Comparison of ENCODE assay signal across 16 cellular contexts in the genomic region with DNA sequence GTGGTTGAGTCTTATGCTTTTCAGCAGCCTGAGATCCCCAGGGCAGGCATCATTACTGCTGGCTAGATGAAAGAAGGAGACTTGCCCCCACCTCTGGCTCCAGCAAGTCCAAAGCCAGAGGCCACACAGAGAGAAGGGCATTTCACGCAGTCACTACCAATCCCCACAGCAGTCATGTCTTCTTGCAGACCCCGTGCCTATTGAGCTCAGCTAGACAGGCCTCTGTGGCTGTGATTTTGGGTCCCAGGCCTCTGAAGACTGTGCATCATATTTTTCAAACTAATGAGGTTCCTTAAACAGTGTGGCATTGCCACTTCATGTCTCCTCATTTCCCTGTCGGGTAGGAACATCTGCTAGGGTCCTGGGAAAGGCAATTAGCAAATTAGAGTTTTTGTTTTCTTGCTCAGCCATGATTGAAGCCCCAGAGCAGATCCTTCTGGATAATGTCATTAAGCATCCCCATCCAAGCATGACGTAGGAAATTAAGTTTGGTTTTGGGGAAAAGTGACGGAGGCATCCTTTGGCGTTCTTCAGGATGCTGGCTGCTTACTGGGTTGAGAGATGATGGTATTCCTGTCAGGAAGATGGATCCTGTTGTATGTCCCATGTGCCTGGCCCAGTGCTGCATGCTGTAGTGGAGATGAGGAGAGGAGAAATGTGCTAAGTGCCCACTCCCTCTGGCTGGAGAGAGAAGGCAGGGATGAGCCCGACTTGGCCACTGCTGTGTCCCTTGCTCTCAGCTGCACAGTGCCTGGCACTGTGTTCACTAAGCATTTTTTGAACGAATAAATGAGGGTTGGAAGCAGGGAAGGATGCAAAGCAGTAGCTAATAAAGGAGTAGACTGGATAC. TPM values are rescaled to one million over a fixed set of nuclear protein-coding genes. Genes with fewer than 3 reads are reported as not detected.
DNase-seq lines count a peak whose midpoint lies in the region; ATAC-seq and TF ChIP-seq lines count a peak whose summit lies in the region.
"Had no signal": no experiment of that assay in that cellular context is flagged by ENCODE, and none has a peak within 500 bp of the region (broad histone marks: within the 10 kb centered on the region; RNA-seq: fewer than 3 reads in every experiment).

No MANE protein-coding gene starts in this region.

- TF ChIP-seq CTCF in WERI-Rb-1 (IDR thresholded peaks at IDR 0.05; ENCODE audit: low read depth, low read length) (no peak), type B pancreatic cell (conservative IDR thresholded peaks at IDR 0.05) (no peak), omental fat pad (IDR thresholded peaks at IDR 0.05) (no peak)

- H3K27me3 ChIP-seq in WERI-Rb-1 (ENCODE audit: insufficient read depth, low read depth, severe bottlenecking) = no peaks in the 10 kb centered on the region

- peak overlapping the region; percentile 83 for H3K27ac ChIP-seq in WERI-Rb-1
- H3K27ac ChIP-seq: BLaER1 treated with 17β-estradiol and CSF1 and Interleukin-3, amounts not matched to agents 10 nM and 100 nM; SJSA1 had no signal

- DNase-seq in NCI-H82 treated with DMSO at 0.1 percent for 48 hours (lab: John Stamatoyannopoulos, UW; ENCODE audit: unreplicated experiment) = peak; percentile 80
- no peak for DNase-seq in WERI-Rb-1
- peak; percentile 57 for DNase-seq in mesenteric fat pad (ENCODE audit: low spot score)
- DNase-seq in type B pancreatic cell (ENCODE audit: extremely low spot score, unreplicated experiment) = peak; percentile 39
- DNase-seq in omental fat pad (ENCODE audit: low spot score) = no peak
- no peak for DNase-seq in NCI-H1092 treated with DMSO at 0.1 percent for 48 hours (lab: John Stamatoyannopoulos, UW)
- DNase-seq in DMS53 (lab: John Stamatoyannopoulos, UW) = no peak
- DNase-seq: DMS153, H7, Karpas-422, NCI-H1417 treated with DMSO at 0.1 percent for 48 hours, NCI-H2029 treated with DMSO at 0.1 percent for 48 hours, NCI-H526, PC-3 had no signal

- peaks cover 9% of the 10 kb centered on the region for H3K36me3 Mint-ChIP-seq in type B pancreatic cell

- no peaks in the 10 kb centered on the region for H3K9me3 Mint-ChIP-seq in type B pancreatic cell

- no peak for ATAC-seq in omental fat pad (ENCODE audit: low FRiP score)
- ATAC-seq: PC-3 had no signal

- peak overlapping the region; percentile 46 for H3K27ac Mint-ChIP-seq in type B pancreatic cell

- H3K9me3 ChIP-seq in WERI-Rb-1 (ENCODE audit: severe bottlenecking) = peaks cover 6% of the 10 kb centered on the region
- H3K9me3 ChIP-seq: SJSA1 had no signal

- peaks cover 3% of the 10 kb centered on the region for H3K36me3 ChIP-seq in WERI-Rb-1
- H3K36me3 ChIP-seq: BLaER1 treated with 17β-estradiol and CSF1 and Interleukin-3, amounts not matched to agents 10 nM and 100 nM; SJSA1 had no signal

- H3K4me1 Mint-ChIP-seq in type B pancreatic cell (ENCODE audit: unreplicated experiment) = peaks cover 53% of the 10 kb centered on the region

- peak overlapping the region; percentile 51 for H3K4me3 Mint-ChIP-seq in type B pancreatic cell

- no peak overlapping the region for H3K4me3 ChIP-seq in WERI-Rb-1 (ENCODE audit: low read depth, low read length)
- H3K4me3 ChIP-seq: BLaER1 treated with 17β-estradiol and CSF1 and Interleukin-3, amounts not matched to agents 10 nM and 100 nM; SJSA1 had no signal

- H3K27me3 Mint-ChIP-seq in type B pancreatic cell = peaks cover 19% of the 10 kb centered on the region

RNA-seq across cellular contexts. Expression of a gene that starts 7.0 kb away (rescaled TPM):
- total RNA-seq in mesenteric fat pad (1.1 TPM), type B pancreatic cell (ENCODE audit: low replicate concordance) (4.7 and 23.8 TPM in 2 replicates), omental fat pad (1 to 10 TPM in 1 of 4 donors, under 1 TPM in 3; 0.12 to 5.7 (median 0.58) TPM)
- total RNA-seq: PC-3 had no signal

Comparison
In these comparisons a context has a peak if more than half of its experiments do, and no peak if none do; other contexts are left out.
1. DNase-seq: peak in NCI-H82 treated with DMSO at 0.1 percent for 48 hours (single experiment), mesenteric fat pad (single experiment) and type B pancreatic cell (single experiment); none in WERI-Rb-1 (single experiment), omental fat pad (single experiment), NCI-H1092 treated with DMSO at 0.1 percent for 48 hours (single experiment) and DMS53 (single experiment).